ENCODE assay signal across 16 cellular contexts in the genomic region with DNA sequence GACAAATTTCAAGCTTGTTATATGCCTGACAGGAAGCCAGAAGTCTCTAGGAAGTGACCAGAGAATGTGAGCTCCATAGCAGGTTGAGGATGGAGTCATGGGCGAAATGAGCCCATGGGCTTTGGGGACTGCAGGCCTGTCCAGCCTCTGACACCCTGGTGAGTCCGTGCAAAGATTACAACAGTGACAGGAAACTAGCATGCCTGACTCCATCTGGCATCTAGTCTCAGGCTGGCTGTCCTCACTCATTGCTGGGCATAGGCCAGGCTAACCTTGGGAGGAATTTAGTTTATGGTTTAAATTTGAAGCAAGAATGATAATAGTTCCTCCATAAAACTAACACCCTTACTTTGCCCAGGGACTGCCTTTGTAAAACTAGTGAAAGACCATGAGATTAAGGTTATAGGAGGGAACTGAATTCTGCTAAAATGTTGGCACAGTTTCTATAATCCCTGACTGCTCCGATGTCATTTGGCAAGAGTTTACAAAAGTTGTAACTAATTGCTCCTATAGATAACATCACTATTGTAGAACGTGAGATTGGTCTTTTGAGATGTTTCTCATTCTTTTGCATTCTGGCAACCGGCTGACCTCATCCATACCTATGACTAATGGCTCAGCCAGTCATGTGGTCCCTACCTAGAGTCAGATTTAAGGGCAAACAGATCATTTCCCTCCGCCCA. TPM values are rescaled to one million over a fixed set of nuclear protein-coding genes. Genes with fewer than 3 reads are reported as not detected.
DNase-seq lines count a peak whose midpoint lies in the region; ATAC-seq and TF ChIP-seq lines count a peak whose summit lies in the region.
"Not testable (repeated sequence)": the region's sequence is repeated elsewhere in the genome, so short reads cannot be mapped to it uniquely, and the experiment has no call there.
"Had no signal": no experiment of that assay in that cellular context is flagged by ENCODE, and none has a peak within 500 bp of the region (broad histone marks: within the 10 kb centered on the region; RNA-seq: fewer than 3 reads in every experiment).

No MANE protein-coding gene starts in this region.

- H3K4me3 ChIP-seq in astrocyte of the cerebellum (ENCODE audit: low read depth, low read length); epithelial cell of esophagus (ENCODE audit: low read length); skeletal muscle cell (ENCODE audit: low read depth, low read length): not testable (repeated sequence)

- in situ Hi-C loops in ACHN (cut with HindIII; ENCODE audit: low pct_ligation_motif_present, low pct_unique_long_range_greater_than_20kb, low sequenced_read_pairs); astrocyte of the cerebellum (cut with HindIII; ENCODE audit: low sequenced_read_pairs): not testable (repeated sequence)

- not testable (repeated sequence) for TF ChIP-seq CTCF in astrocyte of the cerebellum (IDR thresholded peaks at IDR 0.05; ENCODE audit: low read depth, low read length, missing control alignments); epithelial cell of esophagus (IDR thresholded peaks at IDR 0.05; ENCODE audit: insufficient read depth, low read depth, low read length, missing control alignments)

- DNase-seq in ACHN (peak; percentile 78), ELR (ENCODE audit: low read depth) (peak; percentile 90), HT1080 (ENCODE audit: low read depth) (peak; percentile 84), astrocyte of the cerebellum (ENCODE audit: low read depth) (peak; percentile 45), epithelial cell of esophagus (ENCODE audit: low read depth) (peak; percentile 93), hepatic stellate cell (ENCODE audit: low spot score) (peak; percentile 32), skeletal muscle cell (ENCODE audit: low read depth) (peak; percentile 52)

- ATAC-seq in SK-N-SH treated with all-trans-retinoic acid at 6 μM for 48 hours = peak; percentile 41; the same call in 2 of the 3 replicates

TF ChIP-seq in SK-N-SH treated with all-trans-retinoic acid at 6 μM for 48 hours, 23 proteins besides CTCF, POLR2A, EP300 and RAD21:
- peak; percentile 78 for TF ChIP-seq ISL1 (CRISPR knock-in tag; IDR thresholded peaks at IDR 0.05)
- TF ChIP-seq, protein P1, sequence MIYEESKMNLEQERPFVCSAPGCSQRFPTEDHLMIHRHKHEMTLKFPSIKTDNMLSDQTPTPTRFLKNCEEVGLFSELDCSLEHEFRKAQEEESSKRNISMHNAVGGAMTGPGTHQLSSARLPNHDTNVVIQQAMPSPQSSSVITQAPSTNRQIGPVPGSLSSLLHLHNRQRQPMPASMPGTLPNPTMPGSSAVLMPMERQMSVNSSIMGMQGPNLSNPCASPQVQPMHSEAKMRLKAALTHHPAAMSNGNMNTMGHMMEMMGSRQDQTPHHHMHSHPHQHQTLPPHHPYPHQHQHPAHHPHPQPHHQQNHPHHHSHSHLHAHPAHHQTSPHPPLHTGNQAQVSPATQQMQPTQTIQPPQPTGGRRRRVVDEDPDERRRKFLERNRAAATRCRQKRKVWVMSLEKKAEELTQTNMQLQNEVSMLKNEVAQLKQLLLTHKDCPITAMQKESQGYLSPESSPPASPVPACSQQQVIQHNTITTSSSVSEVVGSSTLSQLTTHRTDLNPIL (CRISPR knock-in tag; IDR thresholded peaks at IDR 0.05; ENCODE audit: low read depth) = peak; percentile 78; the same call in 1 of the 2 replicates

RNA-seq across cellular contexts. Expression of a gene that starts 4.4 kb away (rescaled TPM):
- 0.10 TPM in 1 of 2 replicates, not detected in the other for total RNA-seq in HT1080 (2014; rRNA removed; shearing (Covaris generic))
- not detected in 2 replicates for polyA plus RNA-seq in HT1080 (2015; cell fraction: cytosol; rRNA removed)
- polyA plus RNA-seq in HT1080 (2015; cell fraction: nucleus; rRNA removed) = not detected in 2 replicates
- total RNA-seq: A673, ascending aorta, dorsolateral prefrontal cortex, esophagus mucosa, H7, left cardiac atrium, prostate gland had no signal
- polyA plus RNA-seq: neural cell had no signal

RNA-seq across cellular contexts. Expression of a gene that starts 20.8 kb away (rescaled TPM):
- total RNA-seq in HT1080 (2014; rRNA removed; shearing (Covaris generic)) = not detected in 2 replicates
- polyA plus RNA-seq in HT1080 (2015; cell fraction: cytosol; rRNA removed) = not detected in 2 replicates
- 0.12 TPM in 1 of 2 replicates, not detected in the other for polyA plus RNA-seq in HT1080 (2015; cell fraction: nucleus; rRNA removed)
- total RNA-seq: A673, ascending aorta, dorsolateral prefrontal cortex, esophagus mucosa, H7, left cardiac atrium, prostate gland had no signal
- polyA plus RNA-seq: neural cell had no signal

Comparison
In these comparisons a context has a peak if more than half of its experiments do, and no peak if none do; other contexts are left out.
1. DNase-seq: peak in every context shown above with its lines; median percentile 93 in epithelial cell of esophagus; 90 in ELR; 84 in HT1080; 78 in ACHN; 52 in skeletal muscle cell; 45 in astrocyte of the cerebellum; 32 in hepatic stellate cell.